26 cellular contexts compared by ENCODE assay signal in the genomic region with DNA sequence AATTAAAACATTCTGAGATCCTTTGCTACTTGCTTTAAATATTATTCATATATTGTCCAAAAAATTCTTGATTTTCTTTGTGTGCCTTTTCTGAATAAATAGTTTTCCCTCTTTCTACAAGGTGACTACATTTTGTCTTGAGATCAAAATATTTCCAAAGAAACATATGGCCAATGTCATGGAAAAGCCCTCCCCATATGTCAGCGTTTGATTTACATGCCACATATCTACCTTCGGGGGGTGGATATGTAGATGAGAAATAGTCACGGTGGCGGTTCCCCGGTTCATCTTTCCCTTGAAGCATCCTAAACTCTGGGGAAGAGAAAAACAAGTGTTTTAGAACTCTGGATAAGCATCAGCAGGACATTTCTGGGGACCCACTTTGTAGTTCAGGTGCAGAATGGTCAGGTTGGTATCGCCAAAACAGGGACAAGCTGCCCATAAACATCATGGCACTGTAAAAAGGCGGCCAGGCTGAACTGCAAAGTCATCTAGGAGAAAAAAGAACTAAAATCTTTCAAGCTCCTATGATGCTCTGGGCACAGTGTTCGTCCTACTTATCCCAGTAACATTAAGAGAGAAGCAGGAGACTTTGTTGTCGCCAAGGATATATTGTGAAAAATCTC.
"Had no signal": no experiment of that assay in that cellular context is flagged by ENCODE, and none has a peak within 500 bp of the region (broad histone marks: within the 10 kb centered on the region; RNA-seq: fewer than 3 reads in every experiment).

No MANE protein-coding gene starts in this region.

- H3K9me3 ChIP-seq: ovary, psoas muscle, right lobe of liver, sigmoid colon, stomach, thoracic aorta, thyroid gland, tibial nerve, upper lobe of left lung, vagina had no signal

- FAIRE-seq: small intestine, urothelium cell line had no signal

- H2AFZ ChIP-seq: neural progenitor cell, parathyroid adenoma had no signal

- H3K79me2 ChIP-seq: parathyroid adenoma had no signal

- H3K27ac ChIP-seq: neural progenitor cell, ovary, parathyroid adenoma, psoas muscle, right lobe of liver, sigmoid colon, stomach, thoracic aorta, thyroid gland, tibial nerve, upper lobe of left lung, vagina had no signal

- DNase-seq: natural killer cell; occipital lobe; ovary; posterior cingulate gyrus; psoas muscle; right cardiac atrium; right lobe of liver; sigmoid colon; small intestine; stimulated activated CD4-positive, alpha-beta T cell treated with anti-CD3 and anti-CD28 coated beads, Interleukin-15, amount 100 ng/mL, for 24 hours; stimulated activated CD4-positive, alpha-beta T cell treated with anti-CD3 and anti-CD28 coated beads, Interleukin-2, amount 100 ng/mL, for 24 hours; stimulated activated CD4-positive, alpha-beta T cell treated with anti-CD3 and anti-CD28 coated beads, Interleukin-2, amount 100 ng/mL, for 48 hours; stimulated activated CD4-positive, alpha-beta T cell treated with anti-CD3 and anti-CD28 coated beads, Interleukin-4, amount 100 ng/mL, for 24 hours; stimulated activated naive B cell treated with anti-CD40 and anti-IgM and Interleukin-4, amounts not matched to agents 10 μg/mL and 1 μg/mL and 100 μg/mL, for 72 hours; stimulated activated naive CD4-positive, alpha-beta T cell treated with Interleukin-2 at 50 U/mL for 16 hours; stomach; thyroid gland; trophoblast cell; upper lobe of left lung had no signal

- H3K27me3 ChIP-seq: neural progenitor cell, ovary, right lobe of liver, sigmoid colon, stomach, thyroid gland, tibial nerve, upper lobe of left lung, vagina had no signal

- H3K4me3 ChIP-seq: neural progenitor cell, ovary, psoas muscle, right lobe of liver, sigmoid colon, stomach, thoracic aorta, thyroid gland, tibial nerve, upper lobe of left lung, vagina had no signal

- H3K36me3 ChIP-seq: neural progenitor cell, ovary, right lobe of liver, sigmoid colon, stomach, thoracic aorta, thyroid gland, tibial nerve, upper lobe of left lung, vagina had no signal

- H3K4me2 ChIP-seq: neural progenitor cell had no signal

- H3K9ac ChIP-seq: neural progenitor cell, parathyroid adenoma had no signal

- H3K4me1 ChIP-seq: neural progenitor cell, parathyroid adenoma, psoas muscle, right lobe of liver, stomach, thyroid gland, tibial nerve, upper lobe of left lung had no signal

- ATAC-seq: natural killer cell; psoas muscle; right cardiac atrium; right lobe of liver; stimulated activated effector memory CD8-positive, alpha-beta T cell treated with anti-CD3 and anti-CD28 coated beads, Interleukin-12 subunit alpha, Interleukin-12 subunit beta, amount 100 ng/mL, for 72 hours; stimulated activated naive B cell treated with anti-CD40 and anti-IgM and Interleukin-4, amounts not matched to agents 10 μg/mL and 1 μg/mL and 100 μg/mL, for 72 hours had no signal
